In the genomic region with DNA sequence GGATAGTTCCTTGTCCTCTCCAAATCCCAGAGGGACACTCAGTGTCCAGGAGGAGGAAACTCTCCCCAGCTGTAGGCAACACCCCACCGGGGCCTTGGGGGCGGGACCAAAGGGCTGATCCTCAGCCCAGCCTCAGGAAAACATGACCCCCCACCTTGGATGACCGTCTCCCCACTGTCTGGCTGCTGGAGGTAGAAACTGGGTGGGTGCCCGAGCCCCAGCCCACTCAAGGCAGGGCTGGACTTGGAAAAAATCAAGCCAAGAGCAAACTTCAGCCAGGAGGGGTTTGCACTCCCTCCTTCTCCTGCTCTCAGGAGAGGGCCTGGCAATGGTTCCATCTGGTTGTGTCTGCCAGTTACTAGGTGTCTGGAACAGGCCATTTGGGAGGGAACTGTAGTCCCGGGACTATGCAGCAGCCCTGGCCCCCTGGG, we compare ENCODE assay signal across 1 cellular context.
TF ChIP-seq lines count a peak whose summit lies in the region.

No MANE protein-coding gene starts in this region.

TF ChIP-seq in H1, 55 proteins besides CTCF, POLR2A, EP300 and RAD21:
- TF ChIP-seq BCL11A (IDR thresholded peaks at IDR 0.05; ENCODE audit: low read depth in 2 of 2, low read length in 2 of 2): no peak
- no peak for TF ChIP-seq RFX5 (IDR thresholded peaks at IDR 0.05; ENCODE audit: borderline replicate concordance, low read depth, low read length)
- TF ChIP-seq SIRT6 (IDR thresholded peaks at IDR 0.05; ENCODE audit: low read length): no peak
- no peak for TF ChIP-seq EZH2 (IDR thresholded peaks at IDR 0.05; ENCODE audit: low read depth, low read length, severe bottlenecking)
- no peak for TF ChIP-seq EGR1 (IDR thresholded peaks at IDR 0.05; ENCODE audit: borderline replicate concordance, low read depth, low read length)
- TF ChIP-seq, protein P1, sequence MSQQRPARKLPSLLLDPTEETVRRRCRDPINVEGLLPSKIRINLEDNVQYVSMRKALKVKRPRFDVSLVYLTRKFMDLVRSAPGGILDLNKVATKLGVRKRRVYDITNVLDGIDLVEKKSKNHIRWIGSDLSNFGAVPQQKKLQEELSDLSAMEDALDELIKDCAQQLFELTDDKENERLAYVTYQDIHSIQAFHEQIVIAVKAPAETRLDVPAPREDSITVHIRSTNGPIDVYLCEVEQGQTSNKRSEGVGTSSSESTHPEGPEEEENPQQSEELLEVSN (IDR thresholded peaks at IDR 0.05): no peak
- TF ChIP-seq TBP (IDR thresholded peaks at IDR 0.05; ENCODE audit: low read depth, low read length): no peak
TF ChIP-seq in H1: peak in this region for 0.
